7 cellular contexts compared by ENCODE assay signal in genomic region chr2:70110397-70110796, GRCh38. TPM values are rescaled to one million over a fixed set of nuclear protein-coding genes. Genes with fewer than 3 reads are reported as not detected.
A peak's percentile ranks its signal among the peaks of the same experiment; 100 is the strongest.
DNase-seq lines count a peak whose midpoint lies in the region; ATAC-seq and TF ChIP-seq lines count a peak whose summit lies in the region.
"Not testable (repeated sequence)": the region's sequence is repeated elsewhere in the genome, so short reads cannot be mapped to it uniquely, and the experiment has no call there.

No MANE protein-coding gene starts in this region.

- peak overlapping the region; percentile 98 for H3K27ac Mint-ChIP-seq in Caco-2 (ENCODE audit: unreplicated experiment)
- H3K27ac Mint-ChIP-seq in IgD-negative memory B cell = peak overlapping the region in 2 of 3 donors; percentile 57 to 77
- H3K27ac Mint-ChIP-seq in T-helper 2 cell treated with Interferon-gamma antibody and Interleukin-4, amounts not matched to agents 5 μg/mL and 100 μg/mL, for 36 hours = peak overlapping the region; percentile 78
- H3K27ac Mint-ChIP-seq in activated T-helper 17 cell treated with anti-CD3 and anti-CD28 coated beads, Interleukin-2, amount 50 U/mL, for 72 hours = not testable (repeated sequence)
- peak overlapping the region; percentile 96 to 97 for H3K27ac Mint-ChIP-seq in effector memory CD8-positive, alpha-beta T cell
- H3K27ac Mint-ChIP-seq in mesothelial cell of epicardium = peak overlapping the region; percentile 98
- peak overlapping the region; percentile 98 for H3K27ac Mint-ChIP-seq in progenitor cell of endocrine pancreas

- not testable (repeated sequence) for ATAC-seq in activated T-helper 17 cell treated with anti-CD3 and anti-CD28 coated beads, Interleukin-2, amount 50 U/mL, for 72 hours (replicated peaks); effector memory CD8-positive, alpha-beta T cell (replicated peaks)

- not testable (repeated sequence) for BruUV-seq in Caco-2 (replicated peaks; lab: Mats Ljungman, UMichigan)

- TF ChIP-seq CTCF in Caco-2 (IDR thresholded peaks at IDR 0.05; ENCODE audit: insufficient read depth in 1 of 2, low read depth in 1 of 2, low read length in 1 of 2, severe bottlenecking in 1 of 2, unreplicated experiment in 1 of 2); mesothelial cell of epicardium (IDR thresholded peaks at IDR 0.05; ENCODE audit: unreplicated experiment); progenitor cell of endocrine pancreas (IDR thresholded peaks at IDR 0.05; ENCODE audit: unreplicated experiment): not testable (repeated sequence)

- DNase-seq in Caco-2; T-helper 2 cell treated with Interferon-gamma antibody and Interleukin-4, amounts not matched to agents 5 μg/mL and 100 μg/mL, for 36 hours (ENCODE audit: low spot score); effector memory CD8-positive, alpha-beta T cell; mesothelial cell of epicardium (ENCODE audit: low spot score in 2 of 2, unreplicated experiment in 2 of 2); progenitor cell of endocrine pancreas (ENCODE audit: low spot score, unreplicated experiment): not testable (repeated sequence)

- H3K9me3 ChIP-seq in Caco-2 = not testable (repeated sequence)

- H3K4me1 ChIP-seq in Caco-2 = peaks cover 63% of the 10 kb centered on the region

- CTCF ChIA-PET in Caco-2 (lab: Charles Lee) = interaction anchor here (0.6 kb wide), 1 partner anchor 196 kb away, joined by 5 read pairs; the partner anchor contains the start of gene MXD1

- not testable (repeated sequence) for H3K36me3 ChIP-seq in Caco-2 (ENCODE audit: control insufficient read depth, insufficient read depth, low read length)

- POLR2A ChIA-PET in Caco-2 (lab: Charles Lee) = interaction anchor here (0.8 to 1.3 kb wide), 2 partner anchors 14 to 196 kb away, joined by 3 read pairs; partner anchors contain the start of gene MXD1

- not testable (repeated sequence) for H3K4me3 ChIP-seq in Caco-2 (ENCODE audit: low read depth, low read length)

- intact Hi-C loops in Caco-2 (cut with micrococcal nuclease; ENCODE audit: unreplicated experiment) = not testable (repeated sequence)

- H3K36me3 Mint-ChIP-seq in Caco-2 (ENCODE audit: insufficient read depth, unreplicated experiment) = peaks cover 28% of the 10 kb centered on the region
- not testable (repeated sequence) for H3K36me3 Mint-ChIP-seq in IgD-negative memory B cell; T-helper 2 cell treated with Interferon-gamma antibody and Interleukin-4, amounts not matched to agents 5 μg/mL and 100 μg/mL, for 36 hours (ENCODE audit: low read depth); activated T-helper 17 cell treated with anti-CD3 and anti-CD28 coated beads, Interleukin-2, amount 50 U/mL, for 72 hours (ENCODE audit: low read depth); mesothelial cell of epicardium; progenitor cell of endocrine pancreas (ENCODE audit: insufficient read depth)
- peaks cover 17% of the 10 kb centered on the region for H3K36me3 Mint-ChIP-seq in effector memory CD8-positive, alpha-beta T cell (ENCODE audit: insufficient read depth)

- H3K27me3 Mint-ChIP-seq in Caco-2 (ENCODE audit: insufficient read depth, unreplicated experiment); IgD-negative memory B cell; T-helper 2 cell treated with Interferon-gamma antibody and Interleukin-4, amounts not matched to agents 5 μg/mL and 100 μg/mL, for 36 hours (ENCODE audit: low read depth); activated T-helper 17 cell treated with anti-CD3 and anti-CD28 coated beads, Interleukin-2, amount 50 U/mL, for 72 hours; effector memory CD8-positive, alpha-beta T cell; mesothelial cell of epicardium (ENCODE audit: low read depth); progenitor cell of endocrine pancreas: not testable (repeated sequence)

- not testable (repeated sequence) for H3K4me3 Mint-ChIP-seq in Caco-2 (ENCODE audit: unreplicated experiment); T-helper 2 cell treated with Interferon-gamma antibody and Interleukin-4, amounts not matched to agents 5 μg/mL and 100 μg/mL, for 36 hours; mesothelial cell of epicardium; progenitor cell of endocrine pancreas (ENCODE audit: low read depth)
- peak overlapping the region in 2 of 4 donors; percentile 17 to 28 for H3K4me3 Mint-ChIP-seq in IgD-negative memory B cell
- H3K4me3 Mint-ChIP-seq in activated T-helper 17 cell treated with anti-CD3 and anti-CD28 coated beads, Interleukin-2, amount 50 U/mL, for 72 hours = peak overlapping the region; percentile 79
- H3K4me3 Mint-ChIP-seq in effector memory CD8-positive, alpha-beta T cell = peak overlapping the region; percentile 42 to 67

- not testable (repeated sequence) for H3K9me3 Mint-ChIP-seq in Caco-2 (ENCODE audit: unreplicated experiment); IgD-negative memory B cell; T-helper 2 cell treated with Interferon-gamma antibody and Interleukin-4, amounts not matched to agents 5 μg/mL and 100 μg/mL, for 36 hours; activated T-helper 17 cell treated with anti-CD3 and anti-CD28 coated beads, Interleukin-2, amount 50 U/mL, for 72 hours; effector memory CD8-positive, alpha-beta T cell; mesothelial cell of epicardium; progenitor cell of endocrine pancreas (ENCODE audit: low read depth)

- not testable (repeated sequence) for H3K27me3 ChIP-seq in Caco-2 (replicated peaks; ENCODE audit: control insufficient read depth, insufficient read depth, low read length)

- H3K4me1 Mint-ChIP-seq in Caco-2 (ENCODE audit: low read depth, unreplicated experiment) (peaks cover 44% of the 10 kb centered on the region), IgD-negative memory B cell (peaks cover 23 to 31% (median 28%) of the 10 kb centered on the region in 3 donors), mesothelial cell of epicardium (peaks cover 52% of the 10 kb centered on the region), progenitor cell of endocrine pancreas (ENCODE audit: low read depth) (peaks cover 37% of the 10 kb centered on the region)
- peaks cover 44% of the 10 kb centered on the region for H3K4me1 Mint-ChIP-seq in T-helper 2 cell treated with Interferon-gamma antibody and Interleukin-4, amounts not matched to agents 5 μg/mL and 100 μg/mL, for 36 hours (ENCODE audit: low read depth)
- H3K4me1 Mint-ChIP-seq in activated T-helper 17 cell treated with anti-CD3 and anti-CD28 coated beads, Interleukin-2, amount 50 U/mL, for 72 hours = peaks cover 31% of the 10 kb centered on the region
- H3K4me1 Mint-ChIP-seq in effector memory CD8-positive, alpha-beta T cell (ENCODE audit: low read depth in 2 of 2) = peaks cover 44 to 45% of the 10 kb centered on the region in 2 donors

RNA-seq across cellular contexts. Expression of gene PCBP1, which starts 23.1 kb away (rescaled TPM):
- total RNA-seq in Caco-2 (2022) = 308 and 319 TPM in 2 replicates
- polyA plus RNA-seq in IgD-negative memory B cell = 123 TPM
- 100 to 1,000 TPM; 385 to 468 TPM for total RNA-seq in activated T-helper 17 cell treated with anti-CD3 and anti-CD28 coated beads, Interleukin-2, amount 50 U/mL, for 72 hours
- 245 to 257 TPM (median 255 TPM) in 3 replicates for total RNA-seq in mesothelial cell of epicardium
- total RNA-seq in progenitor cell of endocrine pancreas = 295 and 305 TPM in 2 replicates
